25 cellular contexts compared by ENCODE assay signal in genomic region chr5:88279584-88279983, GRCh38. TPM values are rescaled to one million over a fixed set of nuclear protein-coding genes. Genes with fewer than 3 reads are reported as not detected.
DNase-seq lines count a peak whose midpoint lies in the region; ATAC-seq and TF ChIP-seq lines count a peak whose summit lies in the region.
"Had no signal": no experiment of that assay in that cellular context is flagged by ENCODE, and none has a peak within 500 bp of the region (broad histone marks: within the 10 kb centered on the region; RNA-seq: fewer than 3 reads in every experiment).

No MANE protein-coding gene starts in this region.

- H3K9me3 ChIP-seq in HEK293 (ENCODE audit: control insufficient read depth, insufficient read depth, low read depth, low read length), result no peaks in the 10 kb centered on the region
- H3K9me3 ChIP-seq in mammary epithelial cell (replicated peaks; ENCODE audit: insufficient read depth, low read length), result no peaks in the 10 kb centered on the region
- no peaks in the 10 kb centered on the region for H3K9me3 ChIP-seq in mesenchymal stem cell (ENCODE audit: control insufficient read depth, low read length)
- H3K9me3 ChIP-seq: body of pancreas, esophagus muscularis mucosa, pancreas, thoracic aorta, vagina had no signal

- H4K20me1 ChIP-seq in mammary epithelial cell (ENCODE audit: insufficient read depth, low read length), result no peaks in the 10 kb centered on the region

- no peak overlapping the region for H3K23ac ChIP-seq in mesenchymal stem cell (ENCODE audit: low read length in 2 of 2)

- no peak overlapping the region for H3K18ac ChIP-seq in mesenchymal stem cell (ENCODE audit: low read depth in 1 of 2, low read length in 2 of 2)

- H3K27ac ChIP-seq in HEK293 (ENCODE audit: extremely low read depth, low read depth, low read length) (no peak overlapping the region), mammary epithelial cell (ENCODE audit: insufficient read depth, low read depth, low read length) (no peak overlapping the region), mesenchymal stem cell (ENCODE audit: low read length, poor library complexity, severe bottlenecking) (no peak overlapping the region)
- H3K27ac ChIP-seq: body of pancreas, esophagus muscularis mucosa, pancreas, thoracic aorta, vagina had no signal

- CTCF ChIA-PET in HEK293 (lab: Yijun Ruan, JAX), result no interaction called here
- CTCF ChIA-PET in mammary epithelial cell (lab: Charles Lee; ENCODE audit: low non-redundant PET), result no interaction called here

- H3K4me1 ChIP-seq in HEK293 (ENCODE audit: control insufficient read depth, insufficient read depth, low read length) (no peaks in the 10 kb centered on the region), mammary epithelial cell (ENCODE audit: insufficient read depth, low read length) (no peaks in the 10 kb centered on the region), mesenchymal stem cell (ENCODE audit: control insufficient read depth, insufficient read depth, low read depth, low read length) (no peaks in the 10 kb centered on the region)
- H3K4me1 ChIP-seq: body of pancreas, esophagus muscularis mucosa, pancreas, vagina had no signal

- peaks cover 8 to 36% of the 10 kb centered on the region in 2 experiments for H3K36me3 ChIP-seq in HEK293 (ENCODE audit: control insufficient read depth in 2 of 2, insufficient read depth in 1 of 2, low read length in 2 of 2)
- H3K36me3 ChIP-seq in mammary epithelial cell (ENCODE audit: insufficient read depth, low read length), result peaks cover 10% of the 10 kb centered on the region
- H3K36me3 ChIP-seq in mesenchymal stem cell (ENCODE audit: control insufficient read depth in 1 of 2, insufficient read depth in 2 of 2, low read depth in 1 of 2, low read length in 2 of 2), result peaks cover 0 to 48% of the 10 kb centered on the region in 2 experiments
- H3K36me3 ChIP-seq: pancreas, thoracic aorta had no signal

- no TSS peak for BruUV-seq in mammary epithelial cell (replicated peaks; lab: Mats Ljungman, UMichigan)

- no peaks in the 10 kb centered on the region for H3K27me3 ChIP-seq in mammary epithelial cell (ENCODE audit: insufficient read depth, low read length)
- no peaks in the 10 kb centered on the region for H3K27me3 ChIP-seq in mesenchymal stem cell (ENCODE audit: control insufficient read depth in 1 of 2, insufficient read depth in 1 of 2, low read length in 2 of 2)
- H3K27me3 ChIP-seq: body of pancreas, esophagus muscularis mucosa, pancreas, vagina had no signal

- no peaks in the 10 kb centered on the region for H3K79me2 ChIP-seq in mammary epithelial cell (ENCODE audit: insufficient read depth, low read length)

- no peak overlapping the region for H2BK120ac ChIP-seq in mesenchymal stem cell (ENCODE audit: low read depth, low read length)

- 55% methylated on average over 1 of the region's 1 CpG for WGBS in mammary epithelial cell (ENCODE audit: low coverage, missing lambda C conversion rate)
- no CpG with 5 or more reads among the region's 1 CpG for WGBS in mesenchymal stem cell

- H3K4ac ChIP-seq in mesenchymal stem cell (ENCODE audit: low read depth in 1 of 2, low read length in 2 of 2), result no peak overlapping the region

- in situ Hi-C loops in mammary epithelial cell (cut with MboI; ENCODE audit: low sequenced_read_pairs in 2 of 2), result no loop called here

- no peak overlapping the region for H2BK12ac ChIP-seq in mesenchymal stem cell (ENCODE audit: low read length in 2 of 2)

- peaks cover 1% of the 10 kb centered on the region for H3K79me1 ChIP-seq in mesenchymal stem cell (replicated peaks; ENCODE audit: low read length, poor library complexity, severe bottlenecking)

- POLR2A ChIA-PET in HEK293 (lab: Yijun Ruan, JAX), result no interaction called here

- H2AFZ ChIP-seq in mammary epithelial cell (ENCODE audit: low read depth, low read length), result no peak overlapping the region
- H2AFZ ChIP-seq in mesenchymal stem cell (ENCODE audit: low read depth, low read length), result no peak overlapping the region

- H3K4me2 ChIP-seq in mammary epithelial cell (ENCODE audit: insufficient read depth, low read depth, low read length) (no peak overlapping the region), mesenchymal stem cell (ENCODE audit: low read length, poor library complexity, severe bottlenecking) (no peak overlapping the region)

- intact Hi-C loops in mammary epithelial cell (cut with micrococcal nuclease), result no loop called here

- dilution Hi-C loops in mammary epithelial cell (cut with HindIII; ENCODE audit: low sequenced_read_pairs), result no loop called here

- no peak overlapping the region for H2AK5ac ChIP-seq in mesenchymal stem cell (ENCODE audit: low read length, severe bottlenecking)

- H3K9ac ChIP-seq in mammary epithelial cell (ENCODE audit: insufficient read depth, low read length) (no peak overlapping the region), mesenchymal stem cell (ENCODE audit: low read length) (no peak overlapping the region)

- H2BK15ac ChIP-seq in mesenchymal stem cell (ENCODE audit: low read depth, poor library complexity, severe bottlenecking), result no peak overlapping the region

- no peak overlapping the region for H3K14ac ChIP-seq in mesenchymal stem cell (ENCODE audit: low read length in 2 of 2)

- no peak overlapping the region for H2BK5ac ChIP-seq in mesenchymal stem cell (ENCODE audit: low read depth, low read length, poor library complexity, severe bottlenecking)

- TF ChIP-seq POLR2A in NB4 (IDR thresholded peaks at IDR 0.05; ENCODE audit: extremely low read depth, insufficient read length), result no peak

- no peak for ATAC-seq in GM18517 (IDR thresholded peaks at IDR 0.05; ENCODE audit: unreplicated experiment)
- ATAC-seq: activated T-helper 17 cell treated with anti-CD3 and anti-CD28 coated beads, Interleukin-2, amount 50 U/mL, for 72 hours; body of pancreas; pancreas; right cardiac atrium; Right ventricle myocardium inferior had no signal

- no peak overlapping the region for H4K91ac ChIP-seq in mesenchymal stem cell (ENCODE audit: low read length)

- H3K4me3 ChIP-seq in HEK293 (ENCODE audit: low read depth, low read length) (no peak overlapping the region), NB4 (ENCODE audit: low read depth, low read length) (no peak overlapping the region), mammary epithelial cell (replicated peaks in 1 of 3; ENCODE audit: insufficient read depth in 1 of 3, low read depth in 2 of 3, low read length in 3 of 3) (no peak overlapping the region), mesenchymal stem cell (ENCODE audit: insufficient read depth in 1 of 2, low read depth in 1 of 2, low read length in 2 of 2) (no peak overlapping the region)
- H3K4me3 ChIP-seq: body of pancreas, esophagus muscularis mucosa, pancreas, thoracic aorta, vagina had no signal

- H4K8ac ChIP-seq in mesenchymal stem cell (ENCODE audit: low read length), result no peak overlapping the region

- DNase-seq in NB4 (ENCODE audit: low read depth) (peak; percentile 22), mammary epithelial cell (peak; percentile 30), mesenchymal stem cell (peak; percentile 2), GM20000 (ENCODE audit: low spot score) (no peak), DMS79 (lab: John Stamatoyannopoulos, UW) (no peak)
- DNase-seq: activated CD4-positive, alpha-beta T cell treated with anti-CD3 and anti-CD28 coated beads, Interleukin-2, amount 50 U/mL, for 4 hours; body of pancreas; effector CD4-positive, alpha-beta T cell; HFFc6; KBM-7; NCI-H187; NCI-H2227 treated with DMSO at 0.1 percent for 48 hours; NCI-H748 treated with DMSO at 0.1 percent for 48 hours; pancreas; right cardiac atrium; stimulated activated CD4-positive, alpha-beta T cell treated with anti-CD3 and anti-CD28 coated beads, Interleukin-12 subunit alpha, Interleukin-12 subunit beta, amount 100 ng/mL, for 4 hours; stimulated activated CD4-positive, alpha-beta T cell treated with anti-CD3 and anti-CD28 coated beads, Interleukin-4, amount 100 ng/mL, for 24 hours; stimulated activated naive CD4-positive, alpha-beta T cell had no signal

- TF ChIP-seq CTCF in HEK293 (tag by site-specific recombination; IDR thresholded peaks at IDR 0.05) (no peak), NB4 (IDR thresholded peaks at IDR 0.05; ENCODE audit: low read depth, low read length) (no peak), mammary epithelial cell (conservative IDR thresholded peaks at IDR 0.05 in 1 of 2, IDR thresholded peaks at IDR 0.05 in 1 of 2; ENCODE audit: extremely low read depth in 1 of 2, insufficient read depth in 1 of 2, low read depth in 1 of 2, low read length in 2 of 2) (no peak), GM20000 (IDR thresholded peaks at IDR 0.05; ENCODE audit: extremely low read depth, missing control alignments) (no peak)

TF ChIP-seq in HEK293, 187 proteins besides CTCF, POLR2A, EP300 and RAD21:
- TF ChIP-seq SCRT2 (tag by site-specific recombination; IDR thresholded peaks at IDR 0.05) (0 out of 2 replicates have a peak, but pooled peaks have one; percentile 2), ZNF585B (tag by site-specific recombination; IDR thresholded peaks at IDR 0.05) (no peak)

RNA-seq across cellular contexts. Expression of gene TMEM161B, which starts 10.9 kb away (rescaled TPM):
- 10 to 100 TPM; 14.4 to 14.8 TPM for total RNA-seq in mammary epithelial cell
- 5.8 TPM for polyA plus RNA-seq in mammary epithelial cell
- polyA minus RNA-seq in mammary epithelial cell, result 17.5 TPM
- 6.9 TPM for polyA plus RNA-seq in mesenchymal stem cell (2013, experiment 1 of 2)
- 7.2 TPM for polyA plus RNA-seq in mesenchymal stem cell (2013, experiment 2 of 2)

Comparison
In these comparisons a context has a peak if more than half of its experiments do, and no peak if none do; other contexts are left out.
1. DNase-seq: peak in NB4 (single experiment), mammary epithelial cell (single experiment) and mesenchymal stem cell (single experiment); none in GM20000 (single experiment) and DMS79 (single experiment).